8 cellular contexts compared by ENCODE assay signal in the genomic region with DNA sequence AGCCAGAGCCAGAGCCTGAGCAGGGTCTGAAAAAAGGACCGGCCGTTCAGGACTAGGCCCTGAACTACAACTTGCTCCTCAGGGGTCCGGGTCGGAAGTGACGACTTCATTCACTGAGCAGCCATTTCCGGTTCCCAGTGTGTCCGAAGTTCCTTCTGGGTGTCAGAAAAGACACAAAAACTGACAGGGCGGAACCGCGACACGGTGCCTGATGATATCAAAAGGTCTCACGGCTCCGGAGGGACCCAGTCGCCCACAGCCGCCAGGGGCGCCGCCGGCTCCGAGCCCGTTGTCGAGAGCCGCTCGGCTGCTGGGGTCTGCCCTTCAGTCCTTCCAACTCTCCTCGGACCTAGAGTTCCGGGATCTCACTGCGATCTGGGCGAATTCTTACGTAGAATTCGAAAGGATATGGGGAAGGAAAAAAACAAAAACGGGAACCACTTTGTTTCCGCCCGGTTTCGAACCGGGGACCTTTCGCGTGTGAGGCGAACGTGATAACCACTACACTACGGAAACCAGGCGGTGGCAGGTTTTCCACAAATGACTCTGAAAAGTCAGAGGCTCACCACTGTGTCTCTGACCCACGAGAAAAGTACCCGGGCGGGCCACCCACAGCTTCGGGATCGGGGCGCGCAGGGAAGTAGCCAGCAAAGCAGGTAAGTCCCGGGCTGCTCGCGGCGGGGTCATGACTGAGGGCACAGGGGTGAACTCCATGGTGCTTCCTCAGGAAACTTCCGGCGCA.
DNase-seq lines count a peak whose midpoint lies in the region; FAIRE-seq and TF ChIP-seq lines count a peak whose summit lies in the region.

No MANE protein-coding gene starts in this region.

- H3K4me3 Mint-ChIP-seq in nephron progenitor cell: peak overlapping the region; percentile 97
- peak overlapping the region; percentile 98 for H3K4me3 Mint-ChIP-seq in stimulated activated naive CD8-positive, alpha-beta T cell treated with anti-CD3 and anti-CD28 coated beads, Interleukin-15, Interleukin-2, amounts not matched to agents 100 ng/mL and 50 ng/mL, for 24 hours

- H3K9ac ChIP-seq in ES-I3 (ENCODE audit: low read depth, low read length) (peak overlapping the region; percentile 95), Loucy (ENCODE audit: low read depth, low read length, poor library complexity, severe bottlenecking) (peak overlapping the region; percentile 87)

- TF ChIP-seq CTCF in Loucy (conservative IDR thresholded peaks at IDR 0.05; ENCODE audit: low read length) (peak; percentile 62), nephron progenitor cell (IDR thresholded peaks at IDR 0.05) (peak; percentile 54)

- H4K20me1 ChIP-seq in Loucy (ENCODE audit: insufficient read depth, low read length, poor library complexity, severe bottlenecking): no peaks in the 10 kb centered on the region

- H3K36me3 Mint-ChIP-seq in nephron progenitor cell (ENCODE audit: low read depth): peaks cover 9% of the 10 kb centered on the region
- peaks cover 13% of the 10 kb centered on the region for H3K36me3 Mint-ChIP-seq in stimulated activated naive CD8-positive, alpha-beta T cell treated with anti-CD3 and anti-CD28 coated beads, Interleukin-15, Interleukin-2, amounts not matched to agents 100 ng/mL and 50 ng/mL, for 24 hours (ENCODE audit: low read depth)

- peaks cover 7% of the 10 kb centered on the region for H3F3A ChIP-seq in Loucy (ENCODE audit: low read depth)

- TF ChIP-seq POLR2A in H54 (IDR thresholded peaks at IDR 0.05; ENCODE audit: low read depth, low read length) (peak; percentile 71), Raji (IDR thresholded peaks at IDR 0.05; ENCODE audit: insufficient read depth, low read depth, low read length) (peak; percentile 88)

- no peaks in the 10 kb centered on the region for H3K79me2 ChIP-seq in Loucy (ENCODE audit: insufficient read depth, low read length)

- H3K27me3 Mint-ChIP-seq in nephron progenitor cell (ENCODE audit: low read depth, poor library complexity): peaks cover 41% of the 10 kb centered on the region
- H3K27me3 Mint-ChIP-seq in stimulated activated naive CD8-positive, alpha-beta T cell treated with anti-CD3 and anti-CD28 coated beads, Interleukin-15, Interleukin-2, amounts not matched to agents 100 ng/mL and 50 ng/mL, for 24 hours: peaks cover 11% of the 10 kb centered on the region

- no peaks in the 10 kb centered on the region for H3K27me3 ChIP-seq in Loucy (ENCODE audit: insufficient read depth, low read length, poor library complexity, severe bottlenecking)

- peak overlapping the region; percentile 93 for H2AFZ ChIP-seq in Loucy (ENCODE audit: low read length)

- no peak for FAIRE-seq in H54 (lab: Jason Lieb, UNC)

- H3K36me3 ChIP-seq in ES-I3 (ENCODE audit: insufficient read depth, low read length) (no peaks in the 10 kb centered on the region), Loucy (ENCODE audit: insufficient read depth, low read length) (no peaks in the 10 kb centered on the region)

- DNase-seq in H54 (ENCODE audit: insufficient read length, low spot score) (peak; percentile 75), fibroblast of the conjunctiva (ENCODE audit: low read depth) (peak; percentile 81), nephron progenitor cell (peak; percentile 89)
- DNase-seq in activated effector memory CD4-positive, alpha-beta T cell treated with anti-CD3 and anti-CD28 coated beads, Interleukin-2, amount 50 U/mL, for 16 hours: peak; percentile 98

- H3K4me3 ChIP-seq in Loucy (ENCODE audit: low read length, poor library complexity, severe bottlenecking): peak overlapping the region; percentile 82

- H3K27ac Mint-ChIP-seq in nephron progenitor cell: peak overlapping the region; percentile 99
- peak overlapping the region; percentile 100 for H3K27ac Mint-ChIP-seq in stimulated activated naive CD8-positive, alpha-beta T cell treated with anti-CD3 and anti-CD28 coated beads, Interleukin-15, Interleukin-2, amounts not matched to agents 100 ng/mL and 50 ng/mL, for 24 hours

- no peaks in the 10 kb centered on the region for H3K9me2 ChIP-seq in Loucy (replicated peaks; ENCODE audit: low read depth, low read length)

- H3K4me2 ChIP-seq in Loucy (ENCODE audit: low read depth, low read length, poor library complexity, severe bottlenecking): peak overlapping the region; percentile 81

- peaks cover 22% of the 10 kb centered on the region for H3K9me3 Mint-ChIP-seq in nephron progenitor cell
- H3K9me3 Mint-ChIP-seq in stimulated activated naive CD8-positive, alpha-beta T cell treated with anti-CD3 and anti-CD28 coated beads, Interleukin-15, Interleukin-2, amounts not matched to agents 100 ng/mL and 50 ng/mL, for 24 hours: peaks cover 7% of the 10 kb centered on the region

- H3K4me1 Mint-ChIP-seq in nephron progenitor cell: peaks cover 17% of the 10 kb centered on the region
- H3K4me1 Mint-ChIP-seq in stimulated activated naive CD8-positive, alpha-beta T cell treated with anti-CD3 and anti-CD28 coated beads, Interleukin-15, Interleukin-2, amounts not matched to agents 100 ng/mL and 50 ng/mL, for 24 hours (ENCODE audit: low read depth): peaks cover 49% of the 10 kb centered on the region

- H3K4me1 ChIP-seq in ES-I3 (ENCODE audit: insufficient read depth, low read length): 0 out of 2 replicates have a peak, but pooled peaks cover 3% of the 10 kb centered on the region
- peaks cover 11% of the 10 kb centered on the region for H3K4me1 ChIP-seq in Loucy (ENCODE audit: insufficient read depth, low read length, poor library complexity, severe bottlenecking)

- no peaks in the 10 kb centered on the region for H3K9me3 ChIP-seq in ES-I3 (ENCODE audit: control insufficient read depth, insufficient read depth, low read length)
- H3K9me3 ChIP-seq in Loucy (ENCODE audit: insufficient read depth, low read depth, low read length): no peaks in the 10 kb centered on the region

Comparison
In these comparisons a context has a peak if more than half of its experiments do, and no peak if none do; other contexts are left out.
1. Peak in every context shown above with its lines: DNase-seq and H3K4me3 ChIP-seq.